In the genomic region with DNA sequence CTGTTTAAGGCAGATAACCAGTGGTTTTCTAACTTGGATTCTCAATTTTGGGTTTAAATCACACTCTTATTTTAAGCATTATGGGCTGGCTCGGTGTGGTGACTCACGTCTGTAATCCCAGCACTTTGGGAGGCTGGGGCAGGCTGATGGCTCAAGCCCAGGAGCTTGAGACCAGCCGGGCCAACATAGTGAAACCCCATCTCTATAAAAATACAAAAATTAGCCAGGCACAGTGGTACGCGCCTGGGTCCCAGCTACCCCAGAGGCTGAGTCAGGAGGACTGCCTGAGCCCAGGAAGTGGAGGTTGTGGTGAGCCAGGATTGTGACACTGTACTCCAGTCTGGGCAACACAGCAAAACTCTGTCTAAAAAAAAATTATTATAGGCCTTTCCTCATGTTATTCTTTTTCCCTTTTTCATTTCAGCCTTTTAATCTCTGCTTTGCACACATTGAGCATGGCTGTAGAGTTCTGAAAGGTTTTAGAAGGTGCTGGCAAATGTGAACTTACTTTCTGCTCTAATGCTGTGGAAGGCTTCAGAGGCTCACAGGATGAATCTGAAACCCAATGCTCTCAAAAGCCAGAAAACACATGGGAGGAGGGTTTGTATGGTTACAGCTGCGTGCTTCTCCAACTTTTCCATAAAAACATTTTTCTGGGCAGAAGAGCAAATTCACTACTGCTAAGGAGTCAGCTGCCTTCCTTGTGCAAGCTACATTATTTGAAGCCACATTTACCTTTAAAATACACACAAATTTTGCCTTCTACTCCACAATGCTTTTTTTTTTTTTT, we compare ENCODE assay signal across 1 cellular context.
TF ChIP-seq lines count a peak whose summit lies in the region.

No MANE protein-coding gene starts in this region.

TF ChIP-seq in WTC11, 78 proteins besides CTCF, POLR2A, EP300 and RAD21:
- TF ChIP-seq OVOL2 (CRISPR knock-in tag; IDR thresholded peaks at IDR 0.05; ENCODE audit: borderline replicate concordance) (no peak), GABPB1 (CRISPR knock-in tag; IDR thresholded peaks at IDR 0.05) (no peak), FOXJ3 (CRISPR knock-in tag; IDR thresholded peaks at IDR 0.05; ENCODE audit: borderline replicate concordance) (no peak), ZNF396 (CRISPR knock-in tag; IDR thresholded peaks at IDR 0.05; ENCODE audit: borderline replicate concordance) (no peak), ZNF121 (CRISPR knock-in tag; IDR thresholded peaks at IDR 0.05) (no peak), KAT7 (CRISPR knock-in tag; IDR thresholded peaks at IDR 0.05; ENCODE audit: borderline replicate concordance) (no peak), NR2C2 (CRISPR knock-in tag; IDR thresholded peaks at IDR 0.05) (no peak), TP53 (CRISPR knock-in tag; IDR thresholded peaks at IDR 0.05) (no peak), IRF2 (CRISPR knock-in tag; IDR thresholded peaks at IDR 0.05; ENCODE audit: borderline replicate concordance, low read depth) (no peak), PRRX2 (CRISPR knock-in tag; IDR thresholded peaks at IDR 0.05) (no peak), ZNF232 (CRISPR knock-in tag; IDR thresholded peaks at IDR 0.05) (no peak)
- TF ChIP-seq, protein P1, sequence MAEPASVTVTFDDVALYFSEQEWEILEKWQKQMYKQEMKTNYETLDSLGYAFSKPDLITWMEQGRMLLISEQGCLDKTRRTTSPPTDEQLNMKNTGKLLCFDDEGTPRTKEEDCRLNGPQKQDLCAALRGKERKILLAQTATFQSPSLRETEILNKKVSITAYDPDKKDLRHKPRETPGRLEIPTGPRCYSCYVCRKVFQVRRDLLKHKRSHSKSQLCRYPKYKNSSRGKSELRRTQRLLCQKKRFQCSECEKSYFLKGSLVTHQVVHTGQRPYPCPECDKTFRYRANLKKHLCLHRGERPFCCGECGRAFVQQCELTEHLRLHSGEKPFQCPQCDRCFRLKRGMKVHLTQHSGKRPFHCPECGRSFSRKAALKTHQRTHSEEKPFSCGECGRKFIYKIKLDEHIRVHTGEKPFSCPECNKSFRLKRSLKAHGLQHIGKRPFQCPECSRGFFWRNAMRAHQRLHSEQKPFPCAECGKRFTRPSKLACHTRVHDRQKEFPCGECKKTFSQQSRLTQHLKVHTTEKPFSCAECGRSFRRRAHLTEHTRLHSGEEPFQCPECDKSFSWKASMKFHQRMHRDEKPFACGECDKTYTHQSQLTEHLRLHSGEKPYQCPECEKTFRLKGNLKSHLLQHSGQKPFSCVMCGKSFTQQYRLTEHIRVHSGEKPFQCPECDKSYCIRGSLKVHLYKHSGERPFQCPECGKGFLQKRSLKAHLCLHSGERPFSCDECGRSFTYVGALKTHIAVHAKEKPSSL (CRISPR knock-in tag; conservative IDR thresholded peaks at IDR 0.05), result no peak
- TF ChIP-seq, protein P2, sequence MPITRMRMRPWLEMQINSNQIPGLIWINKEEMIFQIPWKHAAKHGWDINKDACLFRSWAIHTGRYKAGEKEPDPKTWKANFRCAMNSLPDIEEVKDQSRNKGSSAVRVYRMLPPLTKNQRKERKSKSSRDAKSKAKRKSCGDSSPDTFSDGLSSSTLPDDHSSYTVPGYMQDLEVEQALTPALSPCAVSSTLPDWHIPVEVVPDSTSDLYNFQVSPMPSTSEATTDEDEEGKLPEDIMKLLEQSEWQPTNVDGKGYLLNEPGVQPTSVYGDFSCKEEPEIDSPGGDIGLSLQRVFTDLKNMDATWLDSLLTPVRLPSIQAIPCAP (CRISPR knock-in tag; IDR thresholded peaks at IDR 0.05), result no peak
- TF ChIP-seq, protein P3, sequence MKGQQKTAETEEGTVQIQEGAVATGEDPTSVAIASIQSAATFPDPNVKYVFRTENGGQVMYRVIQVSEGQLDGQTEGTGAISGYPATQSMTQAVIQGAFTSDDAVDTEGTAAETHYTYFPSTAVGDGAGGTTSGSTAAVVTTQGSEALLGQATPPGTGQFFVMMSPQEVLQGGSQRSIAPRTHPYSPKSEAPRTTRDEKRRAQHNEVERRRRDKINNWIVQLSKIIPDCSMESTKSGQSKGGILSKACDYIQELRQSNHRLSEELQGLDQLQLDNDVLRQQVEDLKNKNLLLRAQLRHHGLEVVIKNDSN (CRISPR knock-in tag; IDR thresholded peaks at IDR 0.05), result no peak
- TF ChIP-seq, protein P4, sequence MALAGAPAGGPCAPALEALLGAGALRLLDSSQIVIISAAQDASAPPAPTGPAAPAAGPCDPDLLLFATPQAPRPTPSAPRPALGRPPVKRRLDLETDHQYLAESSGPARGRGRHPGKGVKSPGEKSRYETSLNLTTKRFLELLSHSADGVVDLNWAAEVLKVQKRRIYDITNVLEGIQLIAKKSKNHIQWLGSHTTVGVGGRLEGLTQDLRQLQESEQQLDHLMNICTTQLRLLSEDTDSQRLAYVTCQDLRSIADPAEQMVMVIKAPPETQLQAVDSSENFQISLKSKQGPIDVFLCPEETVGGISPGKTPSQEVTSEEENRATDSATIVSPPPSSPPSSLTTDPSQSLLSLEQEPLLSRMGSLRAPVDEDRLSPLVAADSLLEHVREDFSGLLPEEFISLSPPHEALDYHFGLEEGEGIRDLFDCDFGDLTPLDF (CRISPR knock-in tag; IDR thresholded peaks at IDR 0.05), result no peak
TF ChIP-seq in WTC11: peak in this region for 0.
